20 cellular contexts compared by ENCODE assay signal in genomic region chr3:108940568-108941285, GRCh38. TPM values are rescaled to one million over a fixed set of nuclear protein-coding genes. Genes with fewer than 3 reads are reported as not detected.
DNase-seq lines count a peak whose midpoint lies in the region; ATAC-seq and TF ChIP-seq lines count a peak whose summit lies in the region.
"Had no signal": no experiment of that assay in that cellular context is flagged by ENCODE, and none has a peak within 500 bp of the region (broad histone marks: within the 10 kb centered on the region; RNA-seq: fewer than 3 reads in every experiment).

No MANE protein-coding gene starts in this region.

- H2BK120ac ChIP-seq in trophoblast cell (ENCODE audit: insufficient read depth, low read length, poor library complexity) (no peak overlapping the region), neuronal stem cell (ENCODE audit: low read depth, low read length) (no peak overlapping the region)

- H3K27ac Mint-ChIP-seq in Caco-2 (ENCODE audit: unreplicated experiment), result peak overlapping the region; percentile 72
- H3K27ac Mint-ChIP-seq: H9 had no signal

- no peaks in the 10 kb centered on the region for H3K36me3 Mint-ChIP-seq in Caco-2 (ENCODE audit: insufficient read depth, unreplicated experiment)

- H2BK5ac ChIP-seq in trophoblast cell (ENCODE audit: low read depth, low read length, poor library complexity) (no peak overlapping the region), neuronal stem cell (ENCODE audit: low read length) (no peak overlapping the region)

- no peaks in the 10 kb centered on the region for H3K79me1 ChIP-seq in trophoblast cell (ENCODE audit: low read length)
- H3K79me1 ChIP-seq in neuronal stem cell (ENCODE audit: low read depth, low read length), result no peaks in the 10 kb centered on the region

- peak; percentile 66 for ATAC-seq in body of pancreas
- no peak for ATAC-seq in GM18907 (IDR thresholded peaks at IDR 0.05; ENCODE audit: unreplicated experiment)

- no peak overlapping the region for H2BK15ac ChIP-seq in neuronal stem cell (ENCODE audit: low read length)

- CTCF ChIA-PET in Caco-2 (lab: Charles Lee), result interaction anchor here (0.6 kb wide), 1 partner anchor 78 kb away, joined by 3 read pairs; no protein-coding TSS in a partner anchor

- H3K9me3 ChIP-seq in Caco-2 (no peaks in the 10 kb centered on the region; the same call in 1 of the 2 replicates), body of pancreas (no peaks in the 10 kb centered on the region), trophoblast cell (ENCODE audit: insufficient read depth, low read depth, low read length) (no peaks in the 10 kb centered on the region), neuronal stem cell (replicated peaks in 1 of 2; ENCODE audit: control insufficient read depth in 2 of 2, insufficient read depth in 1 of 2, low read depth in 1 of 2, low read length in 2 of 2) (no peaks in the 10 kb centered on the region)
- H3K9me3 ChIP-seq: SJCRH30 had no signal

- peak overlapping the region; percentile 53 for H3K4me3 Mint-ChIP-seq in Caco-2 (ENCODE audit: unreplicated experiment)
- H3K4me3 Mint-ChIP-seq: H9 had no signal

- H3K4me1 ChIP-seq in Caco-2 (peaks cover 41% of the 10 kb centered on the region), body of pancreas (peaks cover 37% of the 10 kb centered on the region), trophoblast cell (ENCODE audit: control insufficient read depth in 1 of 2, insufficient read depth in 2 of 2, low read length in 2 of 2) (peaks cover 0 to 2% of the 10 kb centered on the region in 2 experiments), neuronal stem cell (ENCODE audit: control insufficient read depth in 2 of 2, insufficient read depth in 1 of 2, low read depth in 1 of 2, low read length in 2 of 2) (no peaks in the 10 kb centered on the region)
- H3K4me1 ChIP-seq: SJCRH30 had no signal

- no peaks in the 10 kb centered on the region for H3K79me2 ChIP-seq in trophoblast cell (ENCODE audit: control insufficient read depth, insufficient read depth, low read length, poor library complexity)

- H2AFZ ChIP-seq in trophoblast cell (ENCODE audit: insufficient read depth, low read length, poor library complexity) (no peak overlapping the region), neuronal stem cell (ENCODE audit: low read length) (no peak overlapping the region)

- H4K91ac ChIP-seq in trophoblast cell (ENCODE audit: low read depth, low read length) (no peak overlapping the region), neuronal stem cell (ENCODE audit: low read depth, low read length, poor library complexity) (no peak overlapping the region)

- 21 to 33% methylated on average over 5 of the region's 5 CpGs for WGBS in body of pancreas, 2 donors
- WGBS in trophoblast cell (ENCODE audit: extremely low coverage, insufficient coverage, insufficient read length), result no CpG with 5 or more reads among the region's 5 CpGs
- whole genome bisulfite sequencing in neuronal stem cell (ENCODE audit: extremely low coverage in 2 of 2, insufficient read length in 2 of 2, insufficient replicate concordance in 1 of 2), 2 donors, result no CpG with 5 or more reads among the region's 5 CpGs

- H3K4me2 ChIP-seq in trophoblast cell (ENCODE audit: low read length) (peak overlapping the region; percentile 21), neuronal stem cell (ENCODE audit: insufficient read depth, low read length, poor library complexity, severe bottlenecking) (no peak overlapping the region)

- H4K8ac ChIP-seq in trophoblast cell (ENCODE audit: low read depth, low read length) (no peak overlapping the region), neuronal stem cell (ENCODE audit: low read depth, low read length) (no peak overlapping the region)

- no peak for TF ChIP-seq POLR2A in body of pancreas (IDR thresholded peaks at IDR 0.05)

- H3K27me3 Mint-ChIP-seq in Caco-2 (ENCODE audit: insufficient read depth, unreplicated experiment), result no peaks in the 10 kb centered on the region

- no peak overlapping the region for H2AK5ac ChIP-seq in trophoblast cell (ENCODE audit: low read length)
- no peak overlapping the region for H2AK5ac ChIP-seq in neuronal stem cell (ENCODE audit: low read depth, low read length)

- H3K4ac ChIP-seq in trophoblast cell (ENCODE audit: low read depth, low read length), result no peak overlapping the region
- no peak overlapping the region for H3K4ac ChIP-seq in neuronal stem cell (ENCODE audit: low read length)

- TSS peak; percentile 79 for BruUV-seq in Caco-2 (replicated peaks; lab: Mats Ljungman, UMichigan)

- H3K27me3 ChIP-seq in Caco-2 (replicated peaks; ENCODE audit: control insufficient read depth, insufficient read depth, low read length), result no peaks in the 10 kb centered on the region
- H3K27me3 ChIP-seq in body of pancreas, result no peaks in the 10 kb centered on the region
- no peaks in the 10 kb centered on the region for H3K27me3 ChIP-seq in trophoblast cell (ENCODE audit: insufficient read depth, low read length)
- no peaks in the 10 kb centered on the region for H3K27me3 ChIP-seq in neuronal stem cell (ENCODE audit: control insufficient read depth in 3 of 3, insufficient read depth in 3 of 3, low read depth in 1 of 3, low read length in 3 of 3)
- H3K27me3 ChIP-seq: SJCRH30 had no signal

- H3K14ac ChIP-seq in trophoblast cell (ENCODE audit: low read length) (no peak overlapping the region), neuronal stem cell (ENCODE audit: low read length) (no peak overlapping the region)

- H3K4me3 ChIP-seq in Caco-2 (ENCODE audit: low read depth, low read length) (no peak overlapping the region; the same call in 1 of the 2 replicates), body of pancreas (no peak overlapping the region), trophoblast cell (ENCODE audit: low read depth, low read length) (no peak overlapping the region), neuronal stem cell (ENCODE audit: low read length in 2 of 2) (no peak overlapping the region)
- H3K4me3 ChIP-seq: SJCRH30 had no signal

- no peaks in the 10 kb centered on the region for H3K36me3 ChIP-seq in Caco-2 (ENCODE audit: control insufficient read depth, insufficient read depth, low read length)
- no peaks in the 10 kb centered on the region for H3K36me3 ChIP-seq in body of pancreas (replicated peaks in 1 of 2; ENCODE audit: insufficient read depth in 1 of 2, low read depth in 2 of 2)
- no peaks in the 10 kb centered on the region for H3K36me3 ChIP-seq in trophoblast cell (ENCODE audit: control insufficient read depth in 1 of 2, insufficient read depth in 2 of 2, low read length in 2 of 2)
- H3K36me3 ChIP-seq in neuronal stem cell (replicated peaks in 1 of 2; ENCODE audit: control insufficient read depth in 2 of 2, insufficient read depth in 2 of 2, low read length in 2 of 2), result no peaks in the 10 kb centered on the region
- H3K36me3 ChIP-seq: SJCRH30 had no signal

- H3K27ac ChIP-seq in body of pancreas, result peak overlapping the region in 2 of 4 donors; percentile 39 to 51
- no peak overlapping the region for H3K27ac ChIP-seq in trophoblast cell (ENCODE audit: low read depth, low read length)
- H3K27ac ChIP-seq in neuronal stem cell (replicated peaks; ENCODE audit: low read length), result no peak overlapping the region
- H3K27ac ChIP-seq: C4-2B, HL-60, RWPE1, SJCRH30 had no signal

- POLR2A ChIA-PET in Caco-2 (lab: Charles Lee), result interaction anchor here (0.6 kb wide), 2 partner anchors 24 to 352 kb away, joined by 3 read pairs; partner anchors contain the start of genes CIP2A and DZIP3

- no peaks in the 10 kb centered on the region for H3K9me3 Mint-ChIP-seq in Caco-2 (ENCODE audit: unreplicated experiment)
- H3K9me3 Mint-ChIP-seq: H9 had no signal

- no peak overlapping the region for H2BK12ac ChIP-seq in trophoblast cell (ENCODE audit: low read length)
- no peak overlapping the region for H2BK12ac ChIP-seq in neuronal stem cell (ENCODE audit: low read length)

- intact Hi-C loops in Caco-2 (cut with micrococcal nuclease; ENCODE audit: unreplicated experiment) (loop anchor here (2.0 kb wide), 1 partner anchor 186 kb away; no protein-coding TSS in a partner anchor), body of pancreas (cut with DNase I) (no loop called here)

- TF ChIP-seq CTCF in Caco-2 (IDR thresholded peaks at IDR 0.05; ENCODE audit: insufficient read depth in 1 of 2, low read depth in 1 of 2, low read length in 1 of 2, severe bottlenecking in 1 of 2, unreplicated experiment in 1 of 2), result no peak
- no peak for TF ChIP-seq CTCF in body of pancreas (IDR thresholded peaks at IDR 0.05)

- no peak overlapping the region for H3K18ac ChIP-seq in trophoblast cell (ENCODE audit: low read length)
- no peak overlapping the region for H3K18ac ChIP-seq in neuronal stem cell (ENCODE audit: low read length)

- peak; percentile 35 to 42 for DNase-seq in Caco-2
- peak; percentile 16 for DNase-seq in HuH-7 (ENCODE audit: low spot score)
- no peak for DNase-seq in body of pancreas
- peak; percentile 32 to 73 for DNase-seq in trophoblast cell
- no peak for DNase-seq in neuronal stem cell (ENCODE audit: low spot score)
- DNase-seq in NCI-H82 treated with DMSO at 0.1 percent for 48 hours (lab: John Stamatoyannopoulos, UW; ENCODE audit: unreplicated experiment), result no peak
- DNase-seq: DMS153, EL, H9, MV-4-11, NCI-H1417, NCI-H1930, NCI-H2171, NCI-H446 treated with DMSO at 0.1 percent for 48 hours, SJCRH30 had no signal

- H3K9ac ChIP-seq in trophoblast cell (ENCODE audit: low read length) (no peak overlapping the region), neuronal stem cell (ENCODE audit: low read depth, low read length, poor library complexity) (no peak overlapping the region)

- H3K4me1 Mint-ChIP-seq in Caco-2 (ENCODE audit: low read depth, unreplicated experiment), result peaks cover 32% of the 10 kb centered on the region
- H3K4me1 Mint-ChIP-seq: H9 had no signal

- H3K23ac ChIP-seq in trophoblast cell (ENCODE audit: low read length) (no peak overlapping the region), neuronal stem cell (ENCODE audit: low read depth, low read length, poor library complexity) (no peak overlapping the region)

- H4K12ac ChIP-seq in trophoblast cell (ENCODE audit: low read depth, low read length), result no peak overlapping the region

RNA-seq across cellular contexts. Expression of gene GUCA1C, which starts 13.0 kb away (rescaled TPM):
- not detected in 2 replicates for total RNA-seq in Caco-2 (2022)
- total RNA-seq in body of pancreas, result 1 to 10 TPM in 1 of 2 donors, under 1 TPM in 1; 0.99 to 4.4 TPM
- polyA plus RNA-seq in trophoblast cell (2013), result not detected in 2 replicates
- polyA plus RNA-seq in neuronal stem cell (2013, experiment 1 of 2), result not detected
- not detected for polyA plus RNA-seq in neuronal stem cell (2013, experiment 2 of 2)
- total RNA-seq: A673, H9, SJCRH30 had no signal

Comparison
In these comparisons a context has a peak if more than half of its experiments do, and no peak if none do; other contexts are left out.
1. DNase-seq: peak in Caco-2 (2 of 2), HuH-7 (single experiment) and trophoblast cell (2 of 2); none in body of pancreas (0 of 4), neuronal stem cell (single experiment) and NCI-H82 treated with DMSO at 0.1 percent for 48 hours (single experiment).